17 cellular contexts compared by ENCODE assay signal in genomic region chr11:134236834-134237556, GRCh38. TPM values are rescaled to one million over a fixed set of nuclear protein-coding genes. Genes with fewer than 3 reads are reported as not detected.
DNase-seq lines count a peak whose midpoint lies in the region; ATAC-seq and TF ChIP-seq lines count a peak whose summit lies in the region.
"Had no signal": no experiment of that assay in that cellular context is flagged by ENCODE, and none has a peak within 500 bp of the region (broad histone marks: within the 10 kb centered on the region; RNA-seq: fewer than 3 reads in every experiment).

No MANE protein-coding gene starts in this region.

- no peak for ATAC-seq in activated CD8-positive, alpha-beta T cell treated with anti-CD3 and anti-CD28 coated beads for 36 hours
- no peak for ATAC-seq in activated CD8-positive, alpha-beta T cell treated with anti-CD3 and anti-CD28 coated beads, Interleukin-2, amount 10 ng/mL, durations not matched to agents 7 days and 5 days
- no peak for ATAC-seq in WTC11

- no peak overlapping the region for H3K9ac ChIP-seq in mesendoderm (ENCODE audit: low read length)
- H3K9ac ChIP-seq: neural progenitor cell had no signal

- POLR2A ChIA-PET in activated CD8-positive, alpha-beta T cell treated with anti-CD3 and anti-CD28 coated beads for 36 hours (lab: Charles Lee) = interaction anchor here (1.3 kb wide), 1 partner anchor 13 kb away, joined by 4 read pairs; the partner anchor contains the start of genes NCAPD3 and VPS26B
- POLR2A ChIA-PET in activated CD8-positive, alpha-beta T cell treated with anti-CD3 and anti-CD28 coated beads, Interleukin-2, amount 10 ng/mL, durations not matched to agents 7 days and 5 days (lab: Charles Lee) = no interaction called here
- POLR2A ChIA-PET in WTC11 (lab: Charles Lee) = no interaction called here

- H3K4me2 ChIP-seq in mesendoderm (ENCODE audit: low read length) = no peak overlapping the region
- H3K4me2 ChIP-seq: neural progenitor cell had no signal

- H3K36me3 ChIP-seq in mesendoderm (ENCODE audit: control insufficient read depth, insufficient read depth, low read length) = no peaks in the 10 kb centered on the region
- H3K36me3 ChIP-seq: neural progenitor cell had no signal

- H3K18ac ChIP-seq in mesendoderm (ENCODE audit: low read length) = no peak overlapping the region

- no peak overlapping the region for H3K4me3 Mint-ChIP-seq in activated CD8-positive, alpha-beta T cell treated with anti-CD3 and anti-CD28 coated beads for 36 hours
- H3K4me3 Mint-ChIP-seq in activated CD8-positive, alpha-beta T cell treated with anti-CD3 and anti-CD28 coated beads, Interleukin-2, amount 10 ng/mL, durations not matched to agents 7 days and 5 days = no peak overlapping the region
- no peak overlapping the region for H3K4me3 Mint-ChIP-seq in WTC11
- H3K4me3 Mint-ChIP-seq: neural progenitor cell had no signal

- TF ChIP-seq CTCF in activated CD8-positive, alpha-beta T cell treated with anti-CD3 and anti-CD28 coated beads for 36 hours (IDR thresholded peaks at IDR 0.05) = no peak
- TF ChIP-seq CTCF in WTC11 (IDR thresholded peaks at IDR 0.05) = no peak

- H3K23ac ChIP-seq in mesendoderm (ENCODE audit: low read length) = no peak overlapping the region

- H2BK15ac ChIP-seq in mesendoderm (replicated peaks; ENCODE audit: low read depth) = no peak overlapping the region

- H3K27me3 ChIP-seq in mesendoderm (ENCODE audit: insufficient read depth, low read length, poor library complexity) = no peaks in the 10 kb centered on the region
- H3K27me3 ChIP-seq: MG63, neural progenitor cell, stomach had no signal

- no peak overlapping the region for H2BK5ac ChIP-seq in mesendoderm (ENCODE audit: low read length)

- H3K27ac ChIP-seq in mesendoderm (ENCODE audit: low read depth, low read length) = no peak overlapping the region
- H3K27ac ChIP-seq: neural progenitor cell, stomach had no signal

- no peak for DNase-seq in activated CD8-positive, alpha-beta T cell treated with anti-CD3 and anti-CD28 coated beads for 36 hours
- DNase-seq in activated CD8-positive, alpha-beta T cell treated with anti-CD3 and anti-CD28 coated beads, Interleukin-2, amount 10 ng/mL, durations not matched to agents 7 days and 5 days = no peak
- DNase-seq in WTC11 (ENCODE audit: low spot score) (no peak), mesendoderm (peak; percentile 88), anterior cingulate cortex (lab: John Stamatoyannopoulos, UW) (no peak), C1 segment of cervical spinal cord (lab: John Stamatoyannopoulos, UW) (no peak)
- DNase-seq: amniotic stem cell, hypothalamus, MG63, midbrain, NCI-H1930, Right ventricle myocardium superior, stomach had no signal

- CTCF ChIA-PET in activated CD8-positive, alpha-beta T cell treated with anti-CD3 and anti-CD28 coated beads for 36 hours (lab: Charles Lee) = no interaction called here
- CTCF ChIA-PET in activated CD8-positive, alpha-beta T cell treated with anti-CD3 and anti-CD28 coated beads, Interleukin-2, amount 10 ng/mL, durations not matched to agents 7 days and 5 days (lab: Charles Lee) = interaction anchor here (1.0 to 1.1 kb wide), 2 partner anchors 10 to 27 kb away, joined by 3 to 5 read pairs; no protein-coding TSS in a partner anchor
- CTCF ChIA-PET in WTC11 (lab: Charles Lee) = no interaction called here

- intact Hi-C loops in activated CD8-positive, alpha-beta T cell treated with anti-CD3 and anti-CD28 coated beads for 36 hours (cut with micrococcal nuclease) = no loop called here

- H4K8ac ChIP-seq in mesendoderm (ENCODE audit: low read depth, low read length) = no peak overlapping the region

- H3K36me3 Mint-ChIP-seq in activated CD8-positive, alpha-beta T cell treated with anti-CD3 and anti-CD28 coated beads for 36 hours (ENCODE audit: low read depth) = peaks cover 6% of the 10 kb centered on the region
- peaks cover 37% of the 10 kb centered on the region for H3K36me3 Mint-ChIP-seq in activated CD8-positive, alpha-beta T cell treated with anti-CD3 and anti-CD28 coated beads, Interleukin-2, amount 10 ng/mL, durations not matched to agents 7 days and 5 days (ENCODE audit: low read depth)
- H3K36me3 Mint-ChIP-seq in WTC11 = peaks cover 14% of the 10 kb centered on the region

- H3K4me3 ChIP-seq in mesendoderm (ENCODE audit: low read length) = no peak overlapping the region
- H3K4me3 ChIP-seq: MG63, neural progenitor cell, stomach had no signal

- 100% methylated on average over 1 of the region's 7 CpGs for WGBS in mesendoderm (ENCODE audit: extremely low coverage, insufficient coverage, low lambda C conversion rate)

- peak overlapping the region; percentile 39 for H3K27ac Mint-ChIP-seq in activated CD8-positive, alpha-beta T cell treated with anti-CD3 and anti-CD28 coated beads for 36 hours
- no peak overlapping the region for H3K27ac Mint-ChIP-seq in activated CD8-positive, alpha-beta T cell treated with anti-CD3 and anti-CD28 coated beads, Interleukin-2, amount 10 ng/mL, durations not matched to agents 7 days and 5 days
- peak overlapping the region; percentile 10; the same call in 1 of the 2 replicates for H3K27ac Mint-ChIP-seq in WTC11
- H3K27ac Mint-ChIP-seq: neural progenitor cell had no signal

- H2BK120ac ChIP-seq in mesendoderm (ENCODE audit: low read depth, low read length) = no peak overlapping the region

- H3K4me1 Mint-ChIP-seq in activated CD8-positive, alpha-beta T cell treated with anti-CD3 and anti-CD28 coated beads for 36 hours (ENCODE audit: low read depth) = peaks cover 12% of the 10 kb centered on the region
- peaks cover 12% of the 10 kb centered on the region for H3K4me1 Mint-ChIP-seq in activated CD8-positive, alpha-beta T cell treated with anti-CD3 and anti-CD28 coated beads, Interleukin-2, amount 10 ng/mL, durations not matched to agents 7 days and 5 days (ENCODE audit: low read depth)
- H3K4me1 Mint-ChIP-seq in WTC11 = peaks cover 2% of the 10 kb centered on the region

- no peaks in the 10 kb centered on the region for H3K9me3 Mint-ChIP-seq in activated CD8-positive, alpha-beta T cell treated with anti-CD3 and anti-CD28 coated beads for 36 hours
- no peaks in the 10 kb centered on the region for H3K9me3 Mint-ChIP-seq in activated CD8-positive, alpha-beta T cell treated with anti-CD3 and anti-CD28 coated beads, Interleukin-2, amount 10 ng/mL, durations not matched to agents 7 days and 5 days (ENCODE audit: insufficient read depth)
- H3K9me3 Mint-ChIP-seq in WTC11 = no peaks in the 10 kb centered on the region
- H3K9me3 Mint-ChIP-seq: neural progenitor cell had no signal

- no peaks in the 10 kb centered on the region for H3K27me3 Mint-ChIP-seq in activated CD8-positive, alpha-beta T cell treated with anti-CD3 and anti-CD28 coated beads for 36 hours
- no peaks in the 10 kb centered on the region for H3K27me3 Mint-ChIP-seq in activated CD8-positive, alpha-beta T cell treated with anti-CD3 and anti-CD28 coated beads, Interleukin-2, amount 10 ng/mL, durations not matched to agents 7 days and 5 days (ENCODE audit: low read depth)
- H3K27me3 Mint-ChIP-seq in WTC11 (ENCODE audit: low read depth) = no peaks in the 10 kb centered on the region

- H3K79me2 ChIP-seq in mesendoderm (ENCODE audit: control insufficient read depth, insufficient read depth, low read length) = no peaks in the 10 kb centered on the region

- peaks cover 2% of the 10 kb centered on the region for H3K4me1 ChIP-seq in mesendoderm (ENCODE audit: control insufficient read depth, low read depth, low read length)
- H3K4me1 ChIP-seq: neural progenitor cell had no signal

- H3K79me1 ChIP-seq in mesendoderm (ENCODE audit: low read length) = peaks cover 3% of the 10 kb centered on the region

- H3K4ac ChIP-seq in mesendoderm (ENCODE audit: low read depth, low read length) = no peak overlapping the region

- H2AK5ac ChIP-seq in mesendoderm (ENCODE audit: low read length) = no peak overlapping the region

- H3K56ac ChIP-seq in mesendoderm (ENCODE audit: low read length) = no peak overlapping the region

- no peak overlapping the region for H4K5ac ChIP-seq in mesendoderm (ENCODE audit: low read length)

RNA-seq across cellular contexts. Expression of gene VPS26B, which starts 12.5 kb away (rescaled TPM):
- total RNA-seq in activated CD8-positive, alpha-beta T cell treated with anti-CD3 and anti-CD28 coated beads for 36 hours = 10 to 100 TPM; 35.6 TPM
- total RNA-seq in activated CD8-positive, alpha-beta T cell treated with anti-CD3 and anti-CD28 coated beads, Interleukin-2, amount 10 ng/mL, durations not matched to agents 7 days and 5 days = 10 to 100 TPM; 55.1 TPM
- 28.7 to 29.3 TPM (median 29.0 TPM) in 3 replicates for total RNA-seq in WTC11 (2021)
- 15.2 TPM for polyA plus RNA-seq in mesendoderm (2013, experiment 1 of 2)
- 14.9 TPM for polyA plus RNA-seq in mesendoderm (2013, experiment 2 of 2)

RNA-seq across cellular contexts. Expression of gene NCAPD3, which starts 13.2 kb away (rescaled TPM):
- total RNA-seq in activated CD8-positive, alpha-beta T cell treated with anti-CD3 and anti-CD28 coated beads for 36 hours = 100 to 1,000 TPM in 1 of 2 experiments, 10 to 100 TPM in 1; 98.4 to 102 TPM
- 100 to 1,000 TPM; 125 to 136 TPM for total RNA-seq in activated CD8-positive, alpha-beta T cell treated with anti-CD3 and anti-CD28 coated beads, Interleukin-2, amount 10 ng/mL, durations not matched to agents 7 days and 5 days
- total RNA-seq in WTC11 (2021) = 46.5 to 63.0 TPM (median 49.1 TPM) in 3 replicates
- 24.9 TPM for polyA plus RNA-seq in mesendoderm (2013, experiment 1 of 2)
- polyA plus RNA-seq in mesendoderm (2013, experiment 2 of 2) = 24.8 TPM

RNA-seq across cellular contexts. Expression of gene THYN1, which starts 16.2 kb away (rescaled TPM):
- total RNA-seq in activated CD8-positive, alpha-beta T cell treated with anti-CD3 and anti-CD28 coated beads for 36 hours = 10 to 100 TPM; 70.1 to 75.3 TPM
- 10 to 100 TPM; 53.7 to 56.1 TPM for total RNA-seq in activated CD8-positive, alpha-beta T cell treated with anti-CD3 and anti-CD28 coated beads, Interleukin-2, amount 10 ng/mL, durations not matched to agents 7 days and 5 days
- 80.2 to 83.8 TPM (median 82.0 TPM) in 3 replicates for total RNA-seq in WTC11 (2021)
- 61.5 TPM for polyA plus RNA-seq in mesendoderm (2013, experiment 1 of 2)
- 64.1 TPM for polyA plus RNA-seq in mesendoderm (2013, experiment 2 of 2)

RNA-seq across cellular contexts. Expression of gene ACAD8, which starts 16.4 kb away (rescaled TPM):
- 10 to 100 TPM; 13.1 to 13.8 TPM for total RNA-seq in activated CD8-positive, alpha-beta T cell treated with anti-CD3 and anti-CD28 coated beads for 36 hours
- 10 to 100 TPM; 20.7 to 21.1 TPM for total RNA-seq in activated CD8-positive, alpha-beta T cell treated with anti-CD3 and anti-CD28 coated beads, Interleukin-2, amount 10 ng/mL, durations not matched to agents 7 days and 5 days
- total RNA-seq in WTC11 (2021) = 49.4 to 55.2 TPM (median 51.9 TPM) in 3 replicates
- polyA plus RNA-seq in mesendoderm (2013, experiment 1 of 2) = 13.5 TPM
- polyA plus RNA-seq in mesendoderm (2013, experiment 2 of 2) = 14.4 TPM

RNA-seq across cellular contexts. Expression of gene GLB1L3, which starts 39.2 kb away (rescaled TPM):
- 10 to 100 TPM; 11.2 to 11.9 TPM for total RNA-seq in activated CD8-positive, alpha-beta T cell treated with anti-CD3 and anti-CD28 coated beads for 36 hours
- 1 to 10 TPM; 3.8 to 4.0 TPM for total RNA-seq in activated CD8-positive, alpha-beta T cell treated with anti-CD3 and anti-CD28 coated beads, Interleukin-2, amount 10 ng/mL, durations not matched to agents 7 days and 5 days
- 34.6 to 50.2 TPM (median 35.9 TPM) in 3 replicates for total RNA-seq in WTC11 (2021)
- polyA plus RNA-seq in mesendoderm (2013, experiment 1 of 2) = 11.5 TPM
- polyA plus RNA-seq in mesendoderm (2013, experiment 2 of 2) = 12.2 TPM
- total RNA-seq: A172, chondrocyte, fibroblast of villous mesenchyme, Right ventricle myocardium superior, stomach had no signal
